Comparison of ENCODE assay signal across 1 cellular context in the genomic region with DNA sequence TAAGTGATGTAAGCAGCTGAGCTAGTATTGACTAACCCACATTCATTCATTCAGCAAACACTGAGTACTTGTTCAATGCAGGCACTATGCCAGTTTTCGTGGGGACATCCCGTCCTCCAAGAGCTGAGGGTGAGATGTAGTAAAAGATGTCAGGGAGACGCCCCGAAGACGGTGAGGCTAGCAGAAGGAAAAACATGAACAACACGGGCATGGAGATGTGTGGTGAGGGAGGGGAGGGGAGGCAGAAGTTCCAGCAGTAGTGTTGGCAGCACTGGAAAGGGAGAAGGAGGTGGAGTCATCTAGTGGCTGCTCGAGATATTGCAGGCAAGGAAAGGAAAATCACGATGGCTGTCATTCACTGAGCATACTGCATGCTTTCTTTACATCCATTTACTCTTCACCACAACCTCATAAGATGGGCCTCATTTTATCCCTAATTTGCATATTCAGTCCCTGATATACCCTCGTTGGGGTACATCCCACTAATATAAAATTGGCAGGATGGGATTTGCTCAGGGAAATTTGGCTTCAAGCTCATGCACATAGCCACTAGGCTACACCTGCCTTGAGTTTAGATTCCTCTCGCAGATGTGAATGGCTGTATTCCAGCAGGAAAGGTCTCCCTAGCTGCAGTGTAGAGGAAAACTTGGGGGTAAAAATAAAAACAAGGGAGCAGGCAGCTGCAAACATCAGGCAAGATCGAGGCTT.
TF ChIP-seq lines count a peak whose summit lies in the region.

No MANE protein-coding gene starts in this region.

TF ChIP-seq in K562, 482 proteins besides CTCF, POLR2A, EP300 and RAD21 (continued from another document):
- TF ChIP-seq, protein P1, sequence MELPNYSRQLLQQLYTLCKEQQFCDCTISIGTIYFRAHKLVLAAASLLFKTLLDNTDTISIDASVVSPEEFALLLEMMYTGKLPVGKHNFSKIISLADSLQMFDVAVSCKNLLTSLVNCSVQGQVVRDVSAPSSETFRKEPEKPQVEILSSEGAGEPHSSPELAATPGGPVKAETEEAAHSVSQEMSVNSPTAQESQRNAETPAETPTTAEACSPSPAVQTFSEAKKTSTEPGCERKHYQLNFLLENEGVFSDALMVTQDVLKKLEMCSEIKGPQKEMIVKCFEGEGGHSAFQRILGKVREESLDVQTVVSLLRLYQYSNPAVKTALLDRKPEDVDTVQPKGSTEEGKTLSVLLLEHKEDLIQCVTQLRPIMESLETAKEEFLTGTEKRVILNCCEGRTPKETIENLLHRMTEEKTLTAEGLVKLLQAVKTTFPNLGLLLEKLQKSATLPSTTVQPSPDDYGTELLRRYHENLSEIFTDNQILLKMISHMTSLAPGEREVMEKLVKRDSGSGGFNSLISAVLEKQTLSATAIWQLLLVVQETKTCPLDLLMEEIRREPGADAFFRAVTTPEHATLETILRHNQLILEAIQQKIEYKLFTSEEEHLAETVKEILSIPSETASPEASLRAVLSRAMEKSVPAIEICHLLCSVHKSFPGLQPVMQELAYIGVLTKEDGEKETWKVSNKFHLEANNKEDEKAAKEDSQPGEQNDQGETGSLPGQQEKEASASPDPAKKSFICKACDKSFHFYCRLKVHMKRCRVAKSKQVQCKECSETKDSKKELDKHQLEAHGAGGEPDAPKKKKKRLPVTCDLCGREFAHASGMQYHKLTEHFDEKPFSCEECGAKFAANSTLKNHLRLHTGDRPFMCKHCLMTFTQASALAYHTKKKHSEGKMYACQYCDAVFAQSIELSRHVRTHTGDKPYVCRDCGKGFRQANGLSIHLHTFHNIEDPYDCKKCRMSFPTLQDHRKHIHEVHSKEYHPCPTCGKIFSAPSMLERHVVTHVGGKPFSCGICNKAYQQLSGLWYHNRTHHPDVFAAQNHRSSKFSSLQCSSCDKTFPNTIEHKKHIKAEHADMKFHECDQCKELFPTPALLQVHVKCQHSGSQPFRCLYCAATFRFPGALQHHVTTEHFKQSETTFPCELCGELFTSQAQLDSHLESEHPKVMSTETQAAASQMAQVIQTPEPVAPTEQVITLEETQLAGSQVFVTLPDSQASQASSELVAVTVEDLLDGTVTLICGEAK (IDR thresholded peaks at IDR 0.05): no peak
- TF ChIP-seq, protein P1 (CRISPR knock-in tag; IDR thresholded peaks at IDR 0.05): no peak
- peak; percentile 29; the same call in 1 of the 2 replicates for TF ChIP-seq EHMT2 (IDR thresholded peaks at IDR 0.05)
- peak; percentile 72; the same call in 1 of the 2 replicates for TF ChIP-seq HLTF (IDR thresholded peaks at IDR 0.05)
- TF ChIP-seq, protein P2, sequence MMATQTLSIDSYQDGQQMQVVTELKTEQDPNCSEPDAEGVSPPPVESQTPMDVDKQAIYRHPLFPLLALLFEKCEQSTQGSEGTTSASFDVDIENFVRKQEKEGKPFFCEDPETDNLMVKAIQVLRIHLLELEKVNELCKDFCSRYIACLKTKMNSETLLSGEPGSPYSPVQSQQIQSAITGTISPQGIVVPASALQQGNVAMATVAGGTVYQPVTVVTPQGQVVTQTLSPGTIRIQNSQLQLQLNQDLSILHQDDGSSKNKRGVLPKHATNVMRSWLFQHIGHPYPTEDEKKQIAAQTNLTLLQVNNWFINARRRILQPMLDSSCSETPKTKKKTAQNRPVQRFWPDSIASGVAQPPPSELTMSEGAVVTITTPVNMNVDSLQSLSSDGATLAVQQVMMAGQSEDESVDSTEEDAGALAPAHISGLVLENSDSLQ (IDR thresholded peaks at IDR 0.05): peak; percentile 82
- TF ChIP-seq THRB (CRISPR knock-in tag; conservative IDR thresholded peaks at IDR 0.05): peak; percentile 79
- peak; percentile 79 for TF ChIP-seq SMARCA5 (IDR thresholded peaks at IDR 0.05)
- TF ChIP-seq ZNF143 (CRISPR knock-in tag; IDR thresholded peaks at IDR 0.05): 0 out of 2 replicates have a peak, but pooled peaks have one; percentile 21
- peak; percentile 87 for TF ChIP-seq SMC3 (conservative IDR thresholded peaks at IDR 0.05; ENCODE audit: insufficient read depth, low read depth, low read length)
- no peak for TF ChIP-seq HMGN3 (IDR thresholded peaks at IDR 0.05; ENCODE audit: borderline replicate concordance, extremely low read depth, insufficient read length, low read depth, low read length)
- 0 out of 2 replicates have a peak, but pooled peaks have one; percentile 45 for TF ChIP-seq HDGF (IDR thresholded peaks at IDR 0.05)
- no peak for TF ChIP-seq NFXL1 (CRISPR knock-in tag; IDR thresholded peaks at IDR 0.05)
- TF ChIP-seq NRF1 (conservative IDR thresholded peaks at IDR 0.05 in 1 of 2, IDR thresholded peaks at IDR 0.05 in 1 of 2): peak in 1 of 2 experiments; percentile 16; a peak in 1 of 4 replicates
- peak; percentile 38; the same call in 1 of the 2 replicates for TF ChIP-seq SMARCA4 (IDR thresholded peaks at IDR 0.05)
- 0 out of 2 replicates have a peak, but pooled peaks have one; percentile 24 for TF ChIP-seq ZHX1 (conservative IDR thresholded peaks at IDR 0.05; ENCODE audit: low read length)
- no peak for TF ChIP-seq SP1 (CRISPR knock-in tag; IDR thresholded peaks at IDR 0.05)
TF ChIP-seq in K562: peak in this region for 33.
